19 cellular contexts compared by ENCODE assay signal in the genomic region with DNA sequence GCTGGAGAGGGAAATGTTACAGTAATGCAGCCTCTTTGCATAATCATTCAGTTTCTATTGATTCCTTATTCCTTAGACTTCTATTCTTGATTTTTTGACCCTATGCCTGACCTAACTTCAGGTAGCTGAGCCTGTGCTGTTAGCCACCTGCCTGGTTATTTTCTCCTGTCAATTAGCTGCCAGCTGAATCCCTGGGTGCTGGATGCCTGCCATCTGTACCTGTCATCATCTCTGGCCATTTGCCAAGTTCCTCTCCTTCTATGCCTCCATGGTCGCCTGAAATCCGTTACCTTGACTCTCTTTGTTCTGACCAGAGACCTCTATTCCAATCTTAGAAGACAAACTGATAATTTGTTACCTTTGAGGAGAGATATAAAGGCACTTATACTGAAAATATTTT.
DNase-seq lines count a peak whose midpoint lies in the region; ATAC-seq and TF ChIP-seq lines count a peak whose summit lies in the region.
"Had no signal": no experiment of that assay in that cellular context is flagged by ENCODE, and none has a peak within 500 bp of the region (broad histone marks: within the 10 kb centered on the region; RNA-seq: fewer than 3 reads in every experiment).

No MANE protein-coding gene starts in this region.

- no peak overlapping the region for H3K27ac ChIP-seq in WERI-Rb-1
- H3K27ac ChIP-seq: ascending aorta, thyroid gland had no signal

- TF ChIP-seq CTCF in WERI-Rb-1 (IDR thresholded peaks at IDR 0.05; ENCODE audit: low read depth, low read length): no peak

- DNase-seq in G401 (ENCODE audit: low spot score) (peak; percentile 8), NCI-H1436 (lab: John Stamatoyannopoulos, UW) (peak; percentile 69), NCI-H345 treated with DMSO at 0.1 percent for 48 hours (lab: John Stamatoyannopoulos, UW; ENCODE audit: unreplicated experiment) (peak; percentile 90), WERI-Rb-1 (peak; percentile 24), epidermal melanocyte (ENCODE audit: insufficient read length, low spot score) (no peak), NAMALWA (ENCODE audit: low spot score) (no peak)
- DNase-seq: activated CD4-positive, alpha-beta memory T cell treated with anti-CD3 and anti-CD28 coated beads for 36 hours; effector CD4-positive, alpha-beta T cell; GOT3; left colon; NCI-H446 treated with DMSO at 0.1 percent for 48 hours; stimulated activated CD4-positive, alpha-beta T cell treated with anti-CD3 and anti-CD28 coated beads, Interleukin-1b, Interleukin-23, amount 100 ng/mL, for 48 hours; stimulated activated naive CD4-positive, alpha-beta T cell; thyroid gland had no signal

- peaks cover 8% of the 10 kb centered on the region for H3K9me3 ChIP-seq in WERI-Rb-1 (ENCODE audit: severe bottlenecking)
- H3K9me3 ChIP-seq: ascending aorta, thyroid gland had no signal

- no peak overlapping the region for H3K4me3 ChIP-seq in WERI-Rb-1 (ENCODE audit: low read depth, low read length)
- H3K4me3 ChIP-seq: ascending aorta, thyroid gland had no signal

- H3K36me3 ChIP-seq in WERI-Rb-1: no peaks in the 10 kb centered on the region
- H3K36me3 ChIP-seq: ascending aorta, thyroid gland had no signal

- ATAC-seq in HG03378 (IDR thresholded peaks at IDR 0.05; ENCODE audit: unreplicated experiment) (no peak), GM19351 (IDR thresholded peaks at IDR 0.05; ENCODE audit: unreplicated experiment) (no peak)
- ATAC-seq: left colon; natural killer cell treated with Interleukin-12 subunit alpha and Interleukin-12 subunit beta and Interleukin-15 and Interleukin-18, amount 100 ng/mL, for 72 hours; WTC11 had no signal

- in situ Hi-C loops in G401 (cut with HindIII; ENCODE audit: low sequenced_read_pairs): no loop called here

- no peaks in the 10 kb centered on the region for H3K27me3 ChIP-seq in WERI-Rb-1 (ENCODE audit: insufficient read depth, low read depth, severe bottlenecking)
- H3K27me3 ChIP-seq: ascending aorta, thyroid gland had no signal

Comparison
In these comparisons a context has a peak if more than half of its experiments do, and no peak if none do; other contexts are left out.
1. DNase-seq: peak in G401 (single experiment), NCI-H1436 (single experiment), NCI-H345 treated with DMSO at 0.1 percent for 48 hours (single experiment) and WERI-Rb-1 (single experiment); none in epidermal melanocyte (single experiment) and NAMALWA (single experiment).